ENCODE assay signal across 23 cellular contexts in the genomic region with DNA sequence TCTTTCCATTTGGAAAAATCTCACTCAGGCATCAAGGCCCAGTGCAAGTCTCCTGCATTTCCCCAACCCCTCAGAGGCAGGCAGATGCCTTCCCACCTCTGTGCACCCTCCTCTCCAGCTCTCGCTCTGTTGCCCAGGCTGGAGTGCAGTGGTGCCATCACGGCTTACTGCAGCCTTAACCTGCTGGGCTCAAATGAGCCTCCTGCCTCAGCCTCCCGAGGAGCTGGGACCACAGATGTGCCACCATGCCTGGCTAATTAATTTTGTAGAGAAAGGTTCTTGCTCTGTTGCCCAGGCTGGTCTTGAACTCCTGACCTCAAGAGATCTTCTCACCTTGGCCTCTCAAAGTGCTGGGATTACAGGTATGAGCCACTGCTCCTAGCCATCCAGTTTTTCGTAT.
DNase-seq lines count a peak whose midpoint lies in the region; ATAC-seq, FAIRE-seq and TF ChIP-seq lines count a peak whose summit lies in the region.
"Had no signal": no experiment of that assay in that cellular context is flagged by ENCODE, and none has a peak within 500 bp of the region (broad histone marks: within the 10 kb centered on the region; RNA-seq: fewer than 3 reads in every experiment).

No MANE protein-coding gene starts in this region.

- TF ChIP-seq CTCF in astrocyte (IDR thresholded peaks at IDR 0.05; ENCODE audit: insufficient read depth, low read depth, low read length) = no peak
- TF ChIP-seq CTCF in type B pancreatic cell (conservative IDR thresholded peaks at IDR 0.05) = no peak

- H3K27me3 ChIP-seq in astrocyte (ENCODE audit: insufficient read depth, low read length) = no peaks in the 10 kb centered on the region
- H3K27me3 ChIP-seq: BE2C had no signal

- FAIRE-seq in astrocyte (lab: Jason Lieb, UNC) = peak; percentile 17
- FAIRE-seq: A204.1, G401.6, GM12891, GM18507 had no signal

- no peaks in the 10 kb centered on the region for H4K20me1 ChIP-seq in astrocyte (ENCODE audit: insufficient read depth, low read length)
- H4K20me1 ChIP-seq: BLaER1 had no signal

- H3K79me2 ChIP-seq in astrocyte (ENCODE audit: insufficient read depth, low read length) = no peaks in the 10 kb centered on the region

- H3K4me1 ChIP-seq in astrocyte (ENCODE audit: insufficient read depth, low read length) = peaks cover 20% of the 10 kb centered on the region
- H3K4me1 ChIP-seq: BLaER1 had no signal

- no peak overlapping the region for H2AFZ ChIP-seq in astrocyte (ENCODE audit: low read depth, low read length)

- H3K27me3 Mint-ChIP-seq in astrocyte (ENCODE audit: low read depth, unreplicated experiment) (no peaks in the 10 kb centered on the region), type B pancreatic cell (no peaks in the 10 kb centered on the region)

- DNase-seq in astrocyte (ENCODE audit: low read depth) (no peak), islet precursor cell (peak; percentile 21), type B pancreatic cell (ENCODE audit: extremely low spot score, unreplicated experiment) (peak; percentile 22), SK-N-DZ (ENCODE audit: low spot score) (no peak), dedifferentiated amniotic fluid mesenchymal stem cell (ENCODE audit: extremely low spot score) (no peak)
- DNase-seq: 8988T; ACHN; BE2C; C1 segment of cervical spinal cord; CD4-positive, alpha-beta memory T cell; CD4-positive, CD25-positive, alpha-beta regulatory T cell; CD8-positive, alpha-beta memory T cell; COR-L47; DMS 273 treated with DMSO at 0.1 percent for 48 hours; GF-D8 had no signal

- H3K36me3 Mint-ChIP-seq in astrocyte (ENCODE audit: low read depth, unreplicated experiment) (peaks cover 6% of the 10 kb centered on the region), type B pancreatic cell (no peaks in the 10 kb centered on the region)
- H3K36me3 Mint-ChIP-seq: CD14-positive monocyte; CD4-positive, alpha-beta memory T cell; CD4-positive, CD25-positive, alpha-beta regulatory T cell; CD8-positive, alpha-beta memory T cell had no signal

- ATAC-seq in GM18505 (IDR thresholded peaks at IDR 0.05; ENCODE audit: unreplicated experiment) (no peak), HG03045 (IDR thresholded peaks at IDR 0.05; ENCODE audit: unreplicated experiment) (no peak)

- no peak overlapping the region for H3K4me2 ChIP-seq in astrocyte (ENCODE audit: low read length)
- H3K4me2 ChIP-seq: BLaER1 had no signal

- H3K4me1 Mint-ChIP-seq in astrocyte (ENCODE audit: low read depth, unreplicated experiment) = peaks cover 14% of the 10 kb centered on the region
- peaks cover 16% of the 10 kb centered on the region for H3K4me1 Mint-ChIP-seq in type B pancreatic cell (ENCODE audit: unreplicated experiment)
- H3K4me1 Mint-ChIP-seq: CD4-positive, alpha-beta memory T cell; CD4-positive, CD25-positive, alpha-beta regulatory T cell; CD8-positive, alpha-beta memory T cell had no signal

- H3K27ac Mint-ChIP-seq in astrocyte (ENCODE audit: unreplicated experiment) (peak overlapping the region; percentile 62), type B pancreatic cell (no peak overlapping the region)
- H3K27ac Mint-ChIP-seq: CD14-positive monocyte had no signal

- no peak for TF ChIP-seq POLR2A in GM18505 (IDR thresholded peaks at IDR 0.05; ENCODE audit: borderline replicate concordance, extremely low read depth, insufficient read depth, insufficient read length)

- H3K9ac ChIP-seq in astrocyte (ENCODE audit: low read length) = no peak overlapping the region
- H3K9ac ChIP-seq: BLaER1 had no signal

- H3K9me3 ChIP-seq in astrocyte (ENCODE audit: insufficient read depth, low read depth, low read length) = no peaks in the 10 kb centered on the region
- H3K9me3 ChIP-seq: BE2C, BLaER1 had no signal

- H3K36me3 ChIP-seq in astrocyte (ENCODE audit: insufficient read depth, low read length) = no peaks in the 10 kb centered on the region
- H3K36me3 ChIP-seq: BE2C, BLaER1 had no signal

- no peak overlapping the region for H3K4me3 ChIP-seq in astrocyte (ENCODE audit: insufficient read depth, low read depth, low read length)
- H3K4me3 ChIP-seq: BLaER1 had no signal

- H3K4me3 Mint-ChIP-seq in astrocyte (ENCODE audit: unreplicated experiment) (no peak overlapping the region), type B pancreatic cell (no peak overlapping the region)
- H3K4me3 Mint-ChIP-seq: CD14-positive monocyte; CD4-positive, alpha-beta memory T cell; CD4-positive, CD25-positive, alpha-beta regulatory T cell; CD8-positive, alpha-beta memory T cell had no signal

- no peak overlapping the region for H3K27ac ChIP-seq in astrocyte (ENCODE audit: low read depth, low read length)
- H3K27ac ChIP-seq: BLaER1 had no signal

- H3K9me3 Mint-ChIP-seq in astrocyte (ENCODE audit: unreplicated experiment) (no peaks in the 10 kb centered on the region), type B pancreatic cell (peaks cover 3% of the 10 kb centered on the region)
- H3K9me3 Mint-ChIP-seq: CD8-positive, alpha-beta memory T cell had no signal

Comparison
In these comparisons a context has a peak if more than half of its experiments do, and no peak if none do; other contexts are left out.
1. DNase-seq: peak in islet precursor cell (single experiment) and type B pancreatic cell (single experiment); none in astrocyte (single experiment), SK-N-DZ (single experiment) and dedifferentiated amniotic fluid mesenchymal stem cell (single experiment).